Comparison of ENCODE assay signal across 12 cellular contexts in genomic region chr21:34443486-34443885, GRCh38. TPM values are rescaled to one million over a fixed set of nuclear protein-coding genes. Genes with fewer than 3 reads are reported as not detected.
A peak's percentile ranks its signal among the peaks of the same experiment; 100 is the strongest.
DNase-seq lines count a peak whose midpoint lies in the region; ATAC-seq, FAIRE-seq and TF ChIP-seq lines count a peak whose summit lies in the region.
"Not testable (repeated sequence)": the region's sequence is repeated elsewhere in the genome, so short reads cannot be mapped to it uniquely, and the experiment has no call there.
"Had no signal": no experiment of that assay in that cellular context is flagged by ENCODE, and none has a peak within 500 bp of the region (broad histone marks: within the 10 kb centered on the region; RNA-seq: fewer than 3 reads in every experiment).

No MANE protein-coding gene starts in this region.

- not testable (repeated sequence) for H4K5ac ChIP-seq in IMR-90 (ENCODE audit: low read depth, low read length)

- H4K8ac ChIP-seq in IMR-90 (ENCODE audit: low read depth in 2 of 2, low read length in 2 of 2), result not testable (repeated sequence)

- not testable (repeated sequence) for TF ChIP-seq EP300 in GM12878 (IDR thresholded peaks at IDR 0.05; ENCODE audit: borderline replicate concordance in 1 of 2, control insufficient read depth in 1 of 2, low read depth in 2 of 2, low read length in 2 of 2)

- not testable (repeated sequence) for DNase-seq in DND-41; IMR-90; WTC11 (ENCODE audit: low spot score); GM12878 (ENCODE audit: low read depth, low spot score); left lung; naive thymus-derived CD4-positive, alpha-beta T cell; stimulated activated naive B cell treated with anti-CD40 and anti-IgM and Interleukin-4, amounts not matched to agents 10 μg/mL and 1 μg/mL and 100 μg/mL, for 72 hours

- not testable (repeated sequence) for H3K79me2 ChIP-seq in DND-41 (ENCODE audit: insufficient read depth, low read length); GM12878 (ENCODE audit: control insufficient read depth, insufficient read depth, low read length)

- not testable (repeated sequence) for TF ChIP-seq RAD21 in IMR-90 (IDR thresholded peaks at IDR 0.05; ENCODE audit: low read length); GM12878 (IDR thresholded peaks at IDR 0.05; ENCODE audit: insufficient read depth, low read depth, low read length)

- not testable (repeated sequence) for H2AK5ac ChIP-seq in IMR-90 (ENCODE audit: low read depth, low read length)

- SMC1A ChIA-PET in GM12878 (lab: Charles Lee; ENCODE audit: uncharacterized antibody, unreplicated experiment), result not testable (repeated sequence)

- H3K27me3 Mint-ChIP-seq in WTC11 (ENCODE audit: low read depth); naive thymus-derived CD4-positive, alpha-beta T cell; stimulated activated naive B cell treated with anti-CD40 and anti-IgM and Interleukin-4, amounts not matched to agents 10 μg/mL and 1 μg/mL and 100 μg/mL, for 72 hours: not testable (repeated sequence)

- not testable (repeated sequence) for H3K4me1 ChIP-seq in DND-41 (ENCODE audit: insufficient read depth, low read length); IMR-90 (ENCODE audit: control insufficient read depth, insufficient read depth, low read length); GM12878 (ENCODE audit: control insufficient read depth, insufficient read depth, low read length); left lung; naive thymus-derived CD4-positive, alpha-beta T cell (ENCODE audit: control insufficient read depth in 2 of 2, insufficient read depth in 2 of 2, low read length in 2 of 2)

- not testable (repeated sequence) for H3K36me3 ChIP-seq in DND-41 (ENCODE audit: insufficient read depth, low read length); IMR-90 (ENCODE audit: control insufficient read depth, insufficient read depth, low read length); GM12878 (ENCODE audit: control insufficient read depth in 2 of 2, insufficient read depth in 2 of 2, low read length in 1 of 2); left lung; naive thymus-derived CD4-positive, alpha-beta T cell (ENCODE audit: control insufficient read depth in 2 of 3, insufficient read depth in 3 of 3, low read length in 3 of 3)

- H3K36me3 Mint-ChIP-seq in WTC11; naive thymus-derived CD4-positive, alpha-beta T cell; stimulated activated naive B cell treated with anti-CD40 and anti-IgM and Interleukin-4, amounts not matched to agents 10 μg/mL and 1 μg/mL and 100 μg/mL, for 72 hours: not testable (repeated sequence)

- no CpG with 5 or more reads among the region's 4 CpGs for WGBS in IMR-90 (ENCODE audit: extremely low coverage in 2 of 2, insufficient read length in 1 of 2), 2 experiments
- WGBS in GM12878 (ENCODE audit: insufficient coverage, insufficient replicate concordance, low lambda C conversion rate, missing lambda C conversion rate), result no CpG with 5 or more reads among the region's 4 CpGs

- intact Hi-C loops in IMR-90 (cut with micrococcal nuclease); GM12878 (cut with micrococcal nuclease; ENCODE audit: unreplicated experiment); left lung (cut with DNase I); naive thymus-derived CD4-positive, alpha-beta T cell (cut with micrococcal nuclease): not testable (repeated sequence)

- not testable (repeated sequence) for H3K27ac ChIP-seq in DND-41 (ENCODE audit: low read length); IMR-90 (ENCODE audit: insufficient read depth, low read length); GM12878 (ENCODE audit: control insufficient read depth, insufficient read depth); left lung; naive thymus-derived CD4-positive, alpha-beta T cell (ENCODE audit: low read depth, low read length)

- not testable (repeated sequence) for H3K27me3 ChIP-seq in DND-41 (ENCODE audit: insufficient read depth, low read length, poor library complexity); IMR-90 (ENCODE audit: control insufficient read depth, insufficient read depth, low read length); GM12878 (replicated peaks in 1 of 2; ENCODE audit: control insufficient read depth in 2 of 2, insufficient read depth in 2 of 2, low read length in 1 of 2); left lung; naive thymus-derived CD4-positive, alpha-beta T cell (ENCODE audit: control insufficient read depth in 2 of 2, insufficient read depth in 2 of 2, low read length in 2 of 2)

- H4K91ac ChIP-seq in IMR-90 (ENCODE audit: insufficient read depth, low read depth, low read length), result not testable (repeated sequence)

- TF ChIP-seq CTCF in DND-41 (IDR thresholded peaks at IDR 0.05; ENCODE audit: borderline replicate concordance, extremely low read depth, low read length, poor library complexity, severe bottlenecking); IMR-90 (conservative IDR thresholded peaks at IDR 0.05; ENCODE audit: low read depth, low read length); WTC11 (IDR thresholded peaks at IDR 0.05); GM12878 (IDR thresholded peaks at IDR 0.05 in 2 of 3, conservative IDR thresholded peaks at IDR 0.05 in 1 of 3; ENCODE audit: control insufficient read depth in 2 of 3, extremely low read depth in 1 of 3, insufficient read depth in 1 of 3, low read depth in 3 of 3, low read length in 3 of 3); left lung (IDR thresholded peaks at IDR 0.05): not testable (repeated sequence)

- not testable (repeated sequence) for H3K79me1 ChIP-seq in IMR-90 (ENCODE audit: low read depth in 1 of 2, low read length in 2 of 2)

- peak; percentile 88 for FAIRE-seq in GM12878 (lab: Jason Lieb, UNC)

- H2BK15ac ChIP-seq in IMR-90 (ENCODE audit: low read depth, low read length), result not testable (repeated sequence)

- H3K9me1 ChIP-seq in IMR-90 (ENCODE audit: insufficient read depth, low read length), result not testable (repeated sequence)

- ATAC-seq in DND-41 (ENCODE audit: insufficient read depth, low read depth), result peak; percentile 82
- ATAC-seq in IMR-90 (ENCODE audit: low read depth), result peak; percentile 60; the same call in 1 of the 2 replicates
- peak; percentile 69 for ATAC-seq in WTC11
- peak; percentile 85 for ATAC-seq in GM12878
- peak; percentile 56 for ATAC-seq in esophagus mucosa
- peak; percentile 75 for ATAC-seq in left lung
- ATAC-seq in naive thymus-derived CD4-positive, alpha-beta T cell, result peak; percentile 72
- peak; percentile 65 to 77 for ATAC-seq in stimulated activated naive B cell treated with anti-CD40 and anti-IgM and Interleukin-4, amounts not matched to agents 10 μg/mL and 1 μg/mL and 100 μg/mL, for 72 hours (replicated peaks)

- CTCF ChIA-PET in IMR-90 (lab: Yijun Ruan, JAX); WTC11 (lab: Charles Lee); GM12878 (lab: Yijun Ruan, JAX); naive thymus-derived CD4-positive, alpha-beta T cell (lab: Charles Lee): not testable (repeated sequence)

- POLR2A ChIA-PET in IMR-90 (lab: Charles Lee; ENCODE audit: unreplicated experiment); WTC11 (lab: Charles Lee); GM12878 (lab: Charles Lee); naive thymus-derived CD4-positive, alpha-beta T cell (lab: Charles Lee): not testable (repeated sequence)

- H2AFZ ChIP-seq in DND-41 (ENCODE audit: low read depth, low read length); IMR-90 (replicated peaks; ENCODE audit: low read length, poor library complexity); GM12878 (ENCODE audit: control insufficient read depth, low read depth, low read length): not testable (repeated sequence)

- dilution Hi-C loops in IMR-90 (cut with HindIII; ENCODE audit: low sequenced_read_pairs, unreplicated experiment), result not testable (repeated sequence)

- H3K4me1 Mint-ChIP-seq in WTC11; naive thymus-derived CD4-positive, alpha-beta T cell; stimulated activated naive B cell treated with anti-CD40 and anti-IgM and Interleukin-4, amounts not matched to agents 10 μg/mL and 1 μg/mL and 100 μg/mL, for 72 hours: not testable (repeated sequence)

- H3K4me3 ChIP-seq in DND-41 (ENCODE audit: low read depth in 1 of 2, low read length in 2 of 2); IMR-90 (ENCODE audit: insufficient read depth, low read depth, low read length); GM12878; left lung; naive thymus-derived CD4-positive, alpha-beta T cell (ENCODE audit: low read length): not testable (repeated sequence)

- in situ Hi-C loops in IMR-90 (cut with MboI; ENCODE audit: low sequenced_read_pairs); GM12878 (cut with MboI): not testable (repeated sequence)

- RAD21 ChIA-PET in GM12878 (lab: Charles Lee; ENCODE audit: unreplicated experiment), result not testable (repeated sequence)

- not testable (repeated sequence) for H3K4me2 ChIP-seq in DND-41 (ENCODE audit: insufficient read depth, low read length); IMR-90 (ENCODE audit: low read depth, low read length); GM12878 (ENCODE audit: control insufficient read depth, insufficient read depth)

- H3K56ac ChIP-seq in IMR-90 (ENCODE audit: extremely low read depth, insufficient read depth, low read length), result not testable (repeated sequence)

- not testable (repeated sequence) for H3K9me3 Mint-ChIP-seq in WTC11; naive thymus-derived CD4-positive, alpha-beta T cell; stimulated activated naive B cell treated with anti-CD40 and anti-IgM and Interleukin-4, amounts not matched to agents 10 μg/mL and 1 μg/mL and 100 μg/mL, for 72 hours

- not testable (repeated sequence) for H3K18ac ChIP-seq in IMR-90 (ENCODE audit: low read depth, low read length)

- H3K9ac ChIP-seq in DND-41 (ENCODE audit: low read depth, low read length); IMR-90 (ENCODE audit: low read depth, low read length); GM12878 (ENCODE audit: control insufficient read depth, insufficient read depth, low read length): not testable (repeated sequence)

- H4K20me1 ChIP-seq in DND-41 (ENCODE audit: insufficient read depth, low read length); IMR-90 (ENCODE audit: insufficient read depth, low read length); GM12878 (ENCODE audit: control insufficient read depth, insufficient read depth): not testable (repeated sequence)

- not testable (repeated sequence) for TF ChIP-seq POLR2A in IMR-90 (IDR thresholded peaks at IDR 0.05; ENCODE audit: low read depth, low read length); GM12878 (IDR thresholded peaks at IDR 0.05; ENCODE audit: low read depth, low read length)

- not testable (repeated sequence) for H2BK5ac ChIP-seq in IMR-90 (ENCODE audit: low read depth, low read length, poor library complexity, severe bottlenecking)

- H3K9me3 ChIP-seq in DND-41 (ENCODE audit: insufficient read depth, low read length, severe bottlenecking); IMR-90 (ENCODE audit: control insufficient read depth, insufficient read depth, low read length); GM12878 (replicated peaks; ENCODE audit: control insufficient read depth, insufficient read depth, low read length); left lung; naive thymus-derived CD4-positive, alpha-beta T cell (ENCODE audit: control insufficient read depth in 2 of 3, low read length in 3 of 3): not testable (repeated sequence)

- not testable (repeated sequence) for H2BK20ac ChIP-seq in IMR-90 (ENCODE audit: low read depth, low read length)

- not testable (repeated sequence) for H2BK120ac ChIP-seq in IMR-90 (ENCODE audit: low read depth, low read length)

- not testable (repeated sequence) for H2AK9ac ChIP-seq in IMR-90 (replicated peaks; ENCODE audit: low read depth, low read length, poor library complexity)

- not testable (repeated sequence) for H3K14ac ChIP-seq in IMR-90 (replicated peaks; ENCODE audit: low read depth, low read length)

- not testable (repeated sequence) for H3K4ac ChIP-seq in IMR-90 (ENCODE audit: low read depth, low read length)

- not testable (repeated sequence) for H3K4me3 Mint-ChIP-seq in WTC11; naive thymus-derived CD4-positive, alpha-beta T cell; stimulated activated naive B cell treated with anti-CD40 and anti-IgM and Interleukin-4, amounts not matched to agents 10 μg/mL and 1 μg/mL and 100 μg/mL, for 72 hours

- BruUV-seq in IMR-90 (replicated peaks; lab: Mats Ljungman, UMichigan); GM12878 (replicated peaks; lab: Mats Ljungman, UMichigan): not testable (repeated sequence)

- not testable (repeated sequence) for H3K27ac Mint-ChIP-seq in WTC11; naive thymus-derived CD4-positive, alpha-beta T cell; stimulated activated naive B cell treated with anti-CD40 and anti-IgM and Interleukin-4, amounts not matched to agents 10 μg/mL and 1 μg/mL and 100 μg/mL, for 72 hours

- not testable (repeated sequence) for H3K23ac ChIP-seq in IMR-90 (ENCODE audit: low read depth, low read length)

RNA-seq across cellular contexts. Expression of gene SMIM34, which starts 19.7 kb away (rescaled TPM):
- total RNA-seq in IMR-90 (2012; rRNA removed), result not detected in 2 replicates
- not detected in 2 replicates for polyA plus RNA-seq in IMR-90 (2012; rRNA removed)
- polyA plus RNA-seq in IMR-90 (2012; cell fraction: cytosol; rRNA removed), result not detected in 2 replicates
- polyA plus RNA-seq in IMR-90 (2012; cell fraction: nucleus; rRNA removed; ENCODE audit: low replicate concordance), result 0.11 TPM in 1 of 2 replicates, not detected in the other
- not detected in 3 replicates for total RNA-seq in WTC11 (2021)
- not detected in 2 replicates for total RNA-seq in GM12878 (2013; cell fraction: nucleolus; rRNA removed)
- total RNA-seq in GM12878 (2014; rRNA removed), result not detected in 2 replicates
- not detected in 2 replicates for total RNA-seq in GM12878 (2014; rRNA removed; fragmentation: Illumina TruSeq; extraction: Trizol)
- not detected in 2 replicates for total RNA-seq in GM12878 (2021)
- polyA plus RNA-seq in GM12878 (2011; ENCODE audit: low read depth), result not detected
- not detected in 2 replicates for polyA plus RNA-seq in GM12878 (2011; rRNA removed)
- polyA plus RNA-seq in GM12878 (2011; cell fraction: cytosol; rRNA removed), result not detected in 2 replicates
- not detected in 2 replicates for polyA plus RNA-seq in GM12878 (2011; cell fraction: nucleus; rRNA removed)
- not detected in 2 replicates for polyA plus RNA-seq in GM12878 (2012)
- not detected in 2 replicates for polyA plus RNA-seq in GM12878 (2014; fragmentation: Illumina TruSeq; extraction: Trizol)
- polyA plus RNA-seq in GM12878 (2014; fragmentation: Nextera tagmentation; extraction: Ambion mirVana), result not detected
- not detected in 2 replicates for polyA plus RNA-seq in GM12878 (2014; rRNA removed)
- polyA plus RNA-seq in GM12878 (2016; fragmentation: Nextera tagmentation; extraction: Ambion mirVana), result not detected
- not detected in 2 replicates for polyA minus RNA-seq in GM12878 (2011; rRNA and poly(A)+ RNA removed)
- not detected in 2 replicates for polyA minus RNA-seq in GM12878 (2011; cell fraction: cytosol; rRNA and poly(A)+ RNA removed)
- not detected in 2 replicates for polyA minus RNA-seq in GM12878 (2011; cell fraction: nucleus; rRNA and poly(A)+ RNA removed)
- not detected for total RNA-seq in esophagus mucosa
- total RNA-seq in left lung, result under 1 TPM in 1 of 2 donors, not detected in 1; 0.81 TPM
- not detected for total RNA-seq in naive thymus-derived CD4-positive, alpha-beta T cell
- not detected for polyA plus RNA-seq in naive thymus-derived CD4-positive, alpha-beta T cell
- total RNA-seq: A172, H7, HFFc6, RPMI7951 had no signal
